Comparison of ENCODE assay signal across 1 cellular context in genomic region chr7:107045980-107046379, GRCh38.
TF ChIP-seq lines count a peak whose summit lies in the region.

No MANE protein-coding gene starts in this region.

TF ChIP-seq in H1, 55 proteins besides CTCF, POLR2A, EP300 and RAD21 (continued from another document):
- no peak for TF ChIP-seq ATF3 (IDR thresholded peaks at IDR 0.05; ENCODE audit: insufficient read depth, low read depth, low read length)
- TF ChIP-seq FOSL1 (IDR thresholded peaks at IDR 0.05; ENCODE audit: insufficient read depth, low read depth, low read length) = no peak
- TF ChIP-seq SUZ12 (IDR thresholded peaks at IDR 0.05; ENCODE audit: low read length) = no peak
